In the genomic region with DNA sequence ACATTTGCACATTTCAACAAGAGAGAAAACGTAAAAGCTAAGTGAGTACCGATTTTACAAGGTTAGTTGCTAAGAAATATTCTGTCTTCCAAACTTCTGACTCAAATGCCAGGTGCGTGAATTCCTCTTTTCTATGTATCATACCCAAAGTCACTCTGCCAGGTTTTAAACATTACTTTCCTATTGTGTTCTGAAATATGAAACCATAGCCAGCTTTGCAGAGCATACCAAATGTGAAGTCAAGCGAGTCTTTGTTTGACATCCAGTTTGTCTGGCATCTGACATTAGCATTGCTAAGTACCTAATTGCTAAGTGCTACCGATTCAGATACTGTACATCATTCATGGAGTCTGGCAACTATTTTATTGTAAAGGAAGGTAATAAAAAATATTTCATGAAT, we compare ENCODE assay signal across 13 cellular contexts.
DNase-seq lines count a peak whose midpoint lies in the region; ATAC-seq and TF ChIP-seq lines count a peak whose summit lies in the region.
"Had no signal": no experiment of that assay in that cellular context is flagged by ENCODE, and none has a peak within 500 bp of the region (broad histone marks: within the 10 kb centered on the region; RNA-seq: fewer than 3 reads in every experiment).

No MANE protein-coding gene starts in this region.

- POLR2A ChIA-PET in A673 (lab: Charles Lee; ENCODE audit: low non-redundant PET) = no interaction called here

- DNase-seq in A673 (ENCODE audit: low spot score) (peak; percentile 28), M059J (ENCODE audit: low read depth) (peak; percentile 84), NCI-H524 treated with DMSO at 0.1 percent for 48 hours (lab: John Stamatoyannopoulos, UW) (peak; percentile 52), T47D (ENCODE audit: low read depth in 1 of 2, low spot score in 1 of 2) (peak; percentile 7 to 82), D341Med (ENCODE audit: low spot score) (no peak), GM13976 (ENCODE audit: low spot score) (no peak), NOMO-1 treated with dmso at 0.1 percent for 144 hours (lab: John Stamatoyannopoulos, UW; ENCODE audit: unreplicated experiment) (no peak)
- DNase-seq: activated gamma-delta T cell, esophagus squamous epithelium, KBM-7, midbrain, T-helper 17 cell had no signal

- no peaks in the 10 kb centered on the region for H3K4me1 ChIP-seq in A673 (ENCODE audit: insufficient read depth, low read length, poor library complexity, severe bottlenecking)
- H3K4me1 ChIP-seq: esophagus squamous epithelium had no signal

- no peak overlapping the region for H3K4me3 ChIP-seq in A673 (ENCODE audit: low read depth, low read length, poor library complexity, severe bottlenecking)
- H3K4me3 ChIP-seq: esophagus squamous epithelium had no signal

- no peaks in the 10 kb centered on the region for H3K36me3 ChIP-seq in A673 (ENCODE audit: insufficient read depth, low read length, poor library complexity, severe bottlenecking)
- H3K36me3 ChIP-seq: esophagus squamous epithelium had no signal

- H3K9me3 ChIP-seq in A673 (ENCODE audit: low read depth, low read length, poor library complexity, severe bottlenecking) = no peaks in the 10 kb centered on the region
- H3K9me3 ChIP-seq: esophagus squamous epithelium had no signal

- ATAC-seq in HG03521 (IDR thresholded peaks at IDR 0.05; ENCODE audit: unreplicated experiment) = no peak
- ATAC-seq: T-helper 17 cell had no signal

- in situ Hi-C loops in T47D (cut with HindIII; ENCODE audit: low pct_unique_long_range_greater_than_20kb, low sequenced_read_pairs) = no loop called here
- in situ Hi-C loops in GM13976 (cut with MboI; ENCODE audit: low sequenced_read_pairs, unreplicated experiment) = no loop called here

- no TSS peak for BruUV-seq in A673 (replicated peaks; lab: Mats Ljungman, UMichigan)

- TF ChIP-seq CTCF in A673 (conservative IDR thresholded peaks at IDR 0.05; ENCODE audit: low read depth, low read length) (no peak), GM13976 (IDR thresholded peaks at IDR 0.05; ENCODE audit: borderline replicate concordance, control extremely low read depth, extremely low read depth, insufficient read depth, missing control alignments) (no peak)

- H3K27ac ChIP-seq in A673 (ENCODE audit: low read depth, low read length, poor library complexity, severe bottlenecking) = no peak overlapping the region
- H3K27ac ChIP-seq: esophagus squamous epithelium had no signal

- H3K27me3 ChIP-seq in A673 (replicated peaks; ENCODE audit: insufficient read depth, low read depth, low read length, poor library complexity) = no peaks in the 10 kb centered on the region
- H3K27me3 ChIP-seq: esophagus squamous epithelium had no signal

- CTCF ChIA-PET in A673 (lab: Charles Lee) = no interaction called here

- intact Hi-C loops in A673 (cut with micrococcal nuclease; ENCODE audit: unreplicated experiment) = no loop called here

Comparison
In these comparisons a context has a peak if more than half of its experiments do, and no peak if none do; other contexts are left out.
1. DNase-seq: peak in A673 (single experiment), M059J (single experiment), NCI-H524 treated with DMSO at 0.1 percent for 48 hours (single experiment) and T47D (2 of 2); none in D341Med (single experiment), GM13976 (single experiment) and NOMO-1 treated with dmso at 0.1 percent for 144 hours (single experiment).